8 cellular contexts compared by ENCODE assay signal in genomic region chr22:40950888-40951794, GRCh38. TPM values are rescaled to one million over a fixed set of nuclear protein-coding genes. Genes with fewer than 3 reads are reported as not detected.
DNase-seq lines count a peak whose midpoint lies in the region; ATAC-seq, FAIRE-seq and TF ChIP-seq lines count a peak whose summit lies in the region.

RBX1 (plus strand) TSS chr22:40951378; CDS start chr22:40951399, 21 bp downstream.

- no peaks in the 10 kb centered on the region for H3K27me3 ChIP-seq in breast epithelium
- H3K27me3 ChIP-seq in skeletal muscle tissue (ENCODE audit: control insufficient read depth in 3 of 3, insufficient read depth in 3 of 3, low read length in 3 of 3): no peaks in the 10 kb centered on the region

- CTCF ChIA-PET in A549 (lab: Yijun Ruan, JAX): interaction anchor here (1.4 kb wide), 1 partner anchor 28 kb away, joined by 3 read pairs; no protein-coding TSS in a partner anchor

- no peaks in the 10 kb centered on the region for H3K9me3 ChIP-seq in A549
- no peaks in the 10 kb centered on the region for H3K9me3 ChIP-seq in breast epithelium
- no peaks in the 10 kb centered on the region for H3K9me3 ChIP-seq in iPS-18c (ENCODE audit: control insufficient read depth, insufficient read depth, low read length)
- H3K9me3 ChIP-seq in skeletal muscle tissue (ENCODE audit: control insufficient read depth in 3 of 3, low read length in 3 of 3): no peaks in the 10 kb centered on the region

- H3K4me3 ChIP-seq in A549: peak within 1 kb of the TSS; percentile 65
- H3K4me3 ChIP-seq in breast epithelium: peak within 1 kb of the TSS; percentile 68 to 90 (median 87)
- H3K4me3 ChIP-seq in iPS-18c (ENCODE audit: insufficient read depth, low read depth, low read length): peak within 1 kb of the TSS; percentile 100
- H3K4me3 ChIP-seq in skeletal muscle tissue (ENCODE audit: low read length in 3 of 3): peak within 1 kb of the TSS; percentile 92 to 95 (median 95)

- TF ChIP-seq CTCF in A549 (IDR thresholded peaks at IDR 0.05) (no peak), VCaP (conservative IDR thresholded peaks at IDR 0.05) (no peak), breast epithelium (IDR thresholded peaks at IDR 0.05) (no peak)

- POLR2A ChIA-PET in A549 (lab: Yijun Ruan, JAX): interaction anchor here (0.6 to 2.6 kb wide), 26 partner anchors 9 to 842 kb away, joined by 3 to 32 read pairs (median 4); partner anchors contain the start of genes EP300, TEF and ZC3H7B

- H3K4me1 ChIP-seq in A549 (peaks cover 8% of the 10 kb centered on the region; the same call in 1 of the 3 replicates), breast epithelium (peaks cover 0 to 9% of the 10 kb centered on the region in 2 donors), skeletal muscle tissue (ENCODE audit: control insufficient read depth in 3 of 3, insufficient read depth in 3 of 3, low read length in 3 of 3) (peaks cover 14 to 29% (median 21%) of the 10 kb centered on the region in 3 donors)

- TF ChIP-seq POLR2A in A549 (IDR thresholded peaks at IDR 0.05; ENCODE audit: low read length) (peak; percentile 56), breast epithelium (IDR thresholded peaks at IDR 0.05) (peak; percentile 77)

- 3% methylated on average over 8 of the region's 94 CpGs for WGBS in A549 (ENCODE audit: missing lambda C conversion rate)

- 0 out of 5 replicates have a peak, but pooled peaks of 1 of the 2 experiments have one; percentile 15 for TF ChIP-seq RAD21 in A549 (conservative IDR thresholded peaks at IDR 0.05 in 1 of 2, IDR thresholded peaks at IDR 0.05 in 1 of 2)

- H3K27ac ChIP-seq in A549 (peak within 1 kb of the TSS; percentile 93), VCaP (peak within 1 kb of the TSS; percentile 86), breast epithelium (peak within 1 kb of the TSS; percentile 95 to 97), skeletal muscle tissue (ENCODE audit: low read depth, low read length) (peak within 1 kb of the TSS; percentile 94)

- peak within 1 kb of the TSS; percentile 96 to 97 (median 97) for H3K9ac ChIP-seq in skeletal muscle tissue (ENCODE audit: low read depth in 1 of 3, low read length in 3 of 3)

- TF ChIP-seq EP300 in A549 (IDR thresholded peaks at IDR 0.05): no peak

- peak within 1 kb of the TSS; percentile 80 for H3K4me2 ChIP-seq in A549

- ATAC-seq in A549 (peak; percentile 96), GM18868 (IDR thresholded peaks at IDR 0.05; ENCODE audit: unreplicated experiment) (peak; percentile 82), HG03108 (IDR thresholded peaks at IDR 0.05; ENCODE audit: unreplicated experiment) (peak; percentile 80)

- DNase-seq in A549 (ENCODE audit: low read depth in 1 of 2, low spot score in 1 of 2) (peak; percentile 94 to 96), NCI-H2196 (lab: John Stamatoyannopoulos, UW; ENCODE audit: unreplicated experiment) (peak; percentile 96), breast epithelium (ENCODE audit: low spot score in 2 of 2) (peak; percentile 98)

- H3K36me3 ChIP-seq in breast epithelium (peaks cover 5% of the 10 kb centered on the region), skeletal muscle tissue (ENCODE audit: control insufficient read depth in 3 of 3, insufficient read depth in 3 of 3, low read length in 3 of 3) (peaks cover 2 to 7% (median 6%) of the 10 kb centered on the region in 3 donors)

- intact Hi-C loops in breast epithelium (cut with DNase I; ENCODE audit: low total_unique reads): loop anchor here (10.0 kb wide), 1 partner anchor 144 kb away; the partner anchor contains the start of gene EP300

- FAIRE-seq in A549 (lab: Jason Lieb, UNC): no peak

TF ChIP-seq in A549, 52 proteins besides CTCF, POLR2A, EP300 and RAD21 (continues in another document):
- TF ChIP-seq PHF8 (IDR thresholded peaks at IDR 0.05; ENCODE audit: borderline replicate concordance, low read depth) (peak; percentile 31; the same call in 1 of the 2 replicates), ATOH8 (CRISPR knock-in tag; IDR thresholded peaks at IDR 0.05; ENCODE audit: low read depth) (no peak), E2F6 (IDR thresholded peaks at IDR 0.05; ENCODE audit: borderline replicate concordance, low read depth) (no peak), POLR2AphosphoS2 (conservative IDR thresholded peaks at IDR 0.05; ENCODE audit: low read length) (no peak), TP53 (CRISPR knock-in tag; IDR thresholded peaks at IDR 0.05) (no peak), FOXS1 (CRISPR knock-in tag; IDR thresholded peaks at IDR 0.05) (no peak), RNF2 (IDR thresholded peaks at IDR 0.05; ENCODE audit: borderline replicate concordance, low read depth) (no peak), CBX8 (IDR thresholded peaks at IDR 0.05) (no peak), USF2 (IDR thresholded peaks at IDR 0.05) (peak; percentile 84), MYC (IDR thresholded peaks at IDR 0.05; ENCODE audit: borderline replicate concordance, low read length) (no peak), NPAS2 (CRISPR knock-in tag; IDR thresholded peaks at IDR 0.05; ENCODE audit: borderline replicate concordance) (no peak), PBX3 (IDR thresholded peaks at IDR 0.05) (peak; percentile 86), HMGXB4 (CRISPR knock-in tag; IDR thresholded peaks at IDR 0.05; ENCODE audit: borderline replicate concordance) (no peak), FOSL2 (IDR thresholded peaks at IDR 0.05) (no peak), FOSL2 (CRISPR knock-in tag; IDR thresholded peaks at IDR 0.05) (no peak), BCL3 (IDR thresholded peaks at IDR 0.05) (peak; percentile 41; the same call in 1 of the 3 replicates), ESRRA (IDR thresholded peaks at IDR 0.05; ENCODE audit: borderline replicate concordance, low read length) (no peak), CHD4 (IDR thresholded peaks at IDR 0.05; ENCODE audit: borderline replicate concordance) (no peak), EHMT2 (IDR thresholded peaks at IDR 0.05; ENCODE audit: low read depth) (no peak), HOXB5 (CRISPR knock-in tag; IDR thresholded peaks at IDR 0.05) (no peak), HEYL (CRISPR knock-in tag; IDR thresholded peaks at IDR 0.05) (no peak)

RNA-seq across cellular contexts. Expression of gene RBX1, which starts in this region (rescaled TPM):
- polyA plus RNA-seq in A549 (2011; rRNA removed) (70.7 and 82.3 TPM in 2 replicates), A549 (2017; fragmentation: RNase III; extraction: RNeasy Plus Mini Kit Qiagen cat#74134 plus additional on column Dnase treatment) (61.3 to 63.1 TPM (median 61.7 TPM) in 3 replicates)
- polyA plus RNA-seq in A549 (2012; cell fraction: cytosol; rRNA removed): 97.6 and 108 TPM in 2 replicates
- 42.3 and 43.9 TPM in 2 replicates for polyA plus RNA-seq in A549 (2012; cell fraction: nucleus; rRNA removed)
- 9.4 and 9.7 TPM in 2 replicates for polyA minus RNA-seq in A549 (2011; rRNA and poly(A)+ RNA removed)
- total RNA-seq in breast epithelium (10 to 100 TPM; 30.4 to 42.7 (median 39.3) TPM), skeletal muscle tissue (96.0 TPM)

Comparison
In these comparisons a context has a peak if more than half of its experiments do, and no peak if none do; other contexts are left out.
1. Peak in every context shown above with its lines: DNase-seq, ATAC-seq, H3K4me3 ChIP-seq and H3K27ac ChIP-seq.